ENCODE assay signal across 1 cellular context in the genomic region with DNA sequence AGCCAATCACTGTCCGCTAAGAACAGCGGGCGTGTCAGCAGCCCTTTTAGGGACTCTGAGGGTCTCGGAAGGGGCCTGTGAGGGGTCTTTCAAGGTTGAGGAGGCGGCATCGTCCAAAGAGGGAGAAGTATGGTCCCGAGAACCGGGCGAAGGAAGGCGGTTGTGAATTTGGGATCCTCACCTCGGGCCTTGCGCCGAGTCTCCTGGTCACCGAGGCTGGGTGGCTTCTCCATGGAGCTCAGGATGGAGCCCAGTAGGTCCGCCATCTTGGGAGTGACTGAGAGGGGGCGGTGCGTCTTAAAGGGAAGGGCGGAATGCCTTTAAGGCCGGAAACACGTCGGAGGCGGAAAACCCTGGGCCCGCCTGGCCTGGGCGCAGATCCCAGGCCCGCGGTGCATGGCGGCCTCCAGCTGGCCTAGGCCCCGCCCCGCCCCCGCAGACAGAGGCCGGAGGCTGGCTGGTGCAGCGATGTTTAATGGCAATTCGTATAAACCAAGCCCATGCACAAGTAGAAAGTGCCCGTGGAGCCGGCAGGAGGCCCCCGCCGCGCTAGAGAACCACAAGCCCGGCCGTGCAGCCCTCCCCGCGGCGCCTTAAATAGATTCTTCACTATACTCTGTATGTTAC.
A peak's percentile ranks its signal among the peaks of the same experiment; 100 is the strongest.
TF ChIP-seq lines count a peak whose summit lies in the region.

A gene with protein sequence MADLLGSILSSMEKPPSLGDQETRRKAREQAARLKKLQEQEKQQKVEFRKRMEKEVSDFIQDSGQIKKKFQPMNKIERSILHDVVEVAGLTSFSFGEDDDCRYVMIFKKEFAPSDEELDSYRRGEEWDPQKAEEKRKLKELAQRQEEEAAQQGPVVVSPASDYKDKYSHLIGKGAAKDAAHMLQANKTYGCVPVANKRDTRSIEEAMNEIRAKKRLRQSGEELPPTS (minus strand): TSS at position 279 of the 627 bp plus-strand sequence. CDS start 13 bp downstream, at position 266.

TF ChIP-seq in HepG2, 621 proteins besides CTCF, POLR2A, EP300 and RAD21 (continued from another document):
- TF ChIP-seq, protein P1, sequence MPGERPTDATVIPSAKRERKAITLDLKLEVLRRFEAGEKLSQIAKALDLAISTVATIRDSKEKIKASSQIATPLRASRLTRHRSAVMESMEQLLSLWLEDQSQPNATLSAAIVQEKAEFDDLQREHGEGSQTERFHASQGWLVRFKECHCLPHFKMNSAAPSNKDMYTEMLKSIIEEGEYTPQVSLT (CRISPR knock-in tag; IDR thresholded peaks at IDR 0.05; ENCODE audit: borderline replicate concordance, low read depth) = no peak
- TF ChIP-seq, protein P2, sequence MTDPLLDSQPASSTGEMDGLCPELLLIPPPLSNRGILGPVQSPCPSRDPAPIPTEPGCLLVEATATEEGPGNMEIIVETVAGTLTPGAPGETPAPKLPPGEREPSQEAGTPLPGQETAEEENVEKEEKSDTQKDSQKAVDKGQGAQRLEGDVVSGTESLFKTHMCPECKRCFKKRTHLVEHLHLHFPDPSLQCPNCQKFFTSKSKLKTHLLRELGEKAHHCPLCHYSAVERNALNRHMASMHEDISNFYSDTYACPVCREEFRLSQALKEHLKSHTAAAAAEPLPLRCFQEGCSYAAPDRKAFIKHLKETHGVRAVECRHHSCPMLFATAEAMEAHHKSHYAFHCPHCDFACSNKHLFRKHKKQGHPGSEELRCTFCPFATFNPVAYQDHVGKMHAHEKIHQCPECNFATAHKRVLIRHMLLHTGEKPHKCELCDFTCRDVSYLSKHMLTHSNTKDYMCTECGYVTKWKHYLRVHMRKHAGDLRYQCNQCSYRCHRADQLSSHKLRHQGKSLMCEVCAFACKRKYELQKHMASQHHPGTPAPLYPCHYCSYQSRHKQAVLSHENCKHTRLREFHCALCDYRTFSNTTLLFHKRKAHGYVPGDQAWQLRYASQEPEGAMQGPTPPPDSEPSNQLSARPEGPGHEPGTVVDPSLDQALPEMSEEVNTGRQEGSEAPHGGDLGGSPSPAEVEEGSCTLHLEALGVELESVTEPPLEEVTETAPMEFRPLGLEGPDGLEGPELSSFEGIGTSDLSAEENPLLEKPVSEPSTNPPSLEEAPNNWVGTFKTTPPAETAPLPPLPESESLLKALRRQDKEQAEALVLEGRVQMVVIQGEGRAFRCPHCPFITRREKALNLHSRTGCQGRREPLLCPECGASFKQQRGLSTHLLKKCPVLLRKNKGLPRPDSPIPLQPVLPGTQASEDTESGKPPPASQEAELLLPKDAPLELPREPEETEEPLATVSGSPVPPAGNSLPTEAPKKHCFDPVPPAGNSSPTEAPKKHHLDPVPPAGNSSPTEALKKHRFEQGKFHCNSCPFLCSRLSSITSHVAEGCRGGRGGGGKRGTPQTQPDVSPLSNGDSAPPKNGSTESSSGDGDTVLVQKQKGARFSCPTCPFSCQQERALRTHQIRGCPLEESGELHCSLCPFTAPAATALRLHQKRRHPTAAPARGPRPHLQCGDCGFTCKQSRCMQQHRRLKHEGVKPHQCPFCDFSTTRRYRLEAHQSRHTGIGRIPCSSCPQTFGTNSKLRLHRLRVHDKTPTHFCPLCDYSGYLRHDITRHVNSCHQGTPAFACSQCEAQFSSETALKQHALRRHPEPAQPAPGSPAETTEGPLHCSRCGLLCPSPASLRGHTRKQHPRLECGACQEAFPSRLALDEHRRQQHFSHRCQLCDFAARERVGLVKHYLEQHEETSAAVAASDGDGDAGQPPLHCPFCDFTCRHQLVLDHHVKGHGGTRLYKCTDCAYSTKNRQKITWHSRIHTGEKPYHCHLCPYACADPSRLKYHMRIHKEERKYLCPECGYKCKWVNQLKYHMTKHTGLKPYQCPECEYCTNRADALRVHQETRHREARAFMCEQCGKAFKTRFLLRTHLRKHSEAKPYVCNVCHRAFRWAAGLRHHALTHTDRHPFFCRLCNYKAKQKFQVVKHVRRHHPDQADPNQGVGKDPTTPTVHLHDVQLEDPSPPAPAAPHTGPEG (CRISPR knock-in tag; IDR thresholded peaks at IDR 0.05) = no peak
- TF ChIP-seq, protein P3, sequence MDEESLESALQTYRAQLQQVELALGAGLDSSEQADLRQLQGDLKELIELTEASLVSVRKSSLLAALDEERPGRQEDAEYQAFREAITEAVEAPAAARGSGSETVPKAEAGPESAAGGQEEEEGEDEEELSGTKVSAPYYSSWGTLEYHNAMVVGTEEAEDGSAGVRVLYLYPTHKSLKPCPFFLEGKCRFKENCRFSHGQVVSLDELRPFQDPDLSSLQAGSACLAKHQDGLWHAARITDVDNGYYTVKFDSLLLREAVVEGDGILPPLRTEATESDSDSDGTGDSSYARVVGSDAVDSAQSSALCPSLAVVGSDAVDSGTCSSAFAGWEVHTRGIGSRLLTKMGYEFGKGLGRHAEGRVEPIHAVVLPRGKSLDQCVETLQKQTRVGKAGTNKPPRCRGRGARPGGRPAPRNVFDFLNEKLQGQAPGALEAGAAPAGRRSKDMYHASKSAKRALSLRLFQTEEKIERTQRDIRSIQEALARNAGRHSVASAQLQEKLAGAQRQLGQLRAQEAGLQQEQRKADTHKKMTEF (CRISPR knock-in tag; IDR thresholded peaks at IDR 0.05) = peak; percentile 84; the same call in 1 of the 2 replicates
- TF ChIP-seq, protein P4, sequence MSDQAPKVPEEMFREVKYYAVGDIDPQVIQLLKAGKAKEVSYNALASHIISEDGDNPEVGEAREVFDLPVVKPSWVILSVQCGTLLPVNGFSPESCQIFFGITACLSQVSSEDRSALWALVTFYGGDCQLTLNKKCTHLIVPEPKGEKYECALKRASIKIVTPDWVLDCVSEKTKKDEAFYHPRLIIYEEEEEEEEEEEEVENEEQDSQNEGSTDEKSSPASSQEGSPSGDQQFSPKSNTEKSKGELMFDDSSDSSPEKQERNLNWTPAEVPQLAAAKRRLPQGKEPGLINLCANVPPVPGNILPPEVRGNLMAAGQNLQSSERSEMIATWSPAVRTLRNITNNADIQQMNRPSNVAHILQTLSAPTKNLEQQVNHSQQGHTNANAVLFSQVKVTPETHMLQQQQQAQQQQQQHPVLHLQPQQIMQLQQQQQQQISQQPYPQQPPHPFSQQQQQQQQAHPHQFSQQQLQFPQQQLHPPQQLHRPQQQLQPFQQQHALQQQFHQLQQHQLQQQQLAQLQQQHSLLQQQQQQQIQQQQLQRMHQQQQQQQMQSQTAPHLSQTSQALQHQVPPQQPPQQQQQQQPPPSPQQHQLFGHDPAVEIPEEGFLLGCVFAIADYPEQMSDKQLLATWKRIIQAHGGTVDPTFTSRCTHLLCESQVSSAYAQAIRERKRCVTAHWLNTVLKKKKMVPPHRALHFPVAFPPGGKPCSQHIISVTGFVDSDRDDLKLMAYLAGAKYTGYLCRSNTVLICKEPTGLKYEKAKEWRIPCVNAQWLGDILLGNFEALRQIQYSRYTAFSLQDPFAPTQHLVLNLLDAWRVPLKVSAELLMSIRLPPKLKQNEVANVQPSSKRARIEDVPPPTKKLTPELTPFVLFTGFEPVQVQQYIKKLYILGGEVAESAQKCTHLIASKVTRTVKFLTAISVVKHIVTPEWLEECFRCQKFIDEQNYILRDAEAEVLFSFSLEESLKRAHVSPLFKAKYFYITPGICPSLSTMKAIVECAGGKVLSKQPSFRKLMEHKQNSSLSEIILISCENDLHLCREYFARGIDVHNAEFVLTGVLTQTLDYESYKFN (CRISPR knock-in tag; conservative IDR thresholded peaks at IDR 0.05) = no peak; the same call in 1 of the 2 replicates
- peak; percentile 76; the same call in 1 of the 2 replicates for TF ChIP-seq ATF1 (CRISPR knock-in tag; IDR thresholded peaks at IDR 0.05)
- TF ChIP-seq SMAD9 (CRISPR knock-in tag; IDR thresholded peaks at IDR 0.05) = no peak
- TF ChIP-seq, protein P5, sequence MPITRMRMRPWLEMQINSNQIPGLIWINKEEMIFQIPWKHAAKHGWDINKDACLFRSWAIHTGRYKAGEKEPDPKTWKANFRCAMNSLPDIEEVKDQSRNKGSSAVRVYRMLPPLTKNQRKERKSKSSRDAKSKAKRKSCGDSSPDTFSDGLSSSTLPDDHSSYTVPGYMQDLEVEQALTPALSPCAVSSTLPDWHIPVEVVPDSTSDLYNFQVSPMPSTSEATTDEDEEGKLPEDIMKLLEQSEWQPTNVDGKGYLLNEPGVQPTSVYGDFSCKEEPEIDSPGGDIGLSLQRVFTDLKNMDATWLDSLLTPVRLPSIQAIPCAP (CRISPR knock-in tag; IDR thresholded peaks at IDR 0.05; ENCODE audit: low read depth) = no peak
- no peak for TF ChIP-seq RCOR2 (CRISPR knock-in tag; IDR thresholded peaks at IDR 0.05)
- 0 out of 2 replicates have a peak, but pooled peaks have one; percentile 35 for TF ChIP-seq NCOA1 (CRISPR knock-in tag; IDR thresholded peaks at IDR 0.05)
- TF ChIP-seq, protein P6, sequence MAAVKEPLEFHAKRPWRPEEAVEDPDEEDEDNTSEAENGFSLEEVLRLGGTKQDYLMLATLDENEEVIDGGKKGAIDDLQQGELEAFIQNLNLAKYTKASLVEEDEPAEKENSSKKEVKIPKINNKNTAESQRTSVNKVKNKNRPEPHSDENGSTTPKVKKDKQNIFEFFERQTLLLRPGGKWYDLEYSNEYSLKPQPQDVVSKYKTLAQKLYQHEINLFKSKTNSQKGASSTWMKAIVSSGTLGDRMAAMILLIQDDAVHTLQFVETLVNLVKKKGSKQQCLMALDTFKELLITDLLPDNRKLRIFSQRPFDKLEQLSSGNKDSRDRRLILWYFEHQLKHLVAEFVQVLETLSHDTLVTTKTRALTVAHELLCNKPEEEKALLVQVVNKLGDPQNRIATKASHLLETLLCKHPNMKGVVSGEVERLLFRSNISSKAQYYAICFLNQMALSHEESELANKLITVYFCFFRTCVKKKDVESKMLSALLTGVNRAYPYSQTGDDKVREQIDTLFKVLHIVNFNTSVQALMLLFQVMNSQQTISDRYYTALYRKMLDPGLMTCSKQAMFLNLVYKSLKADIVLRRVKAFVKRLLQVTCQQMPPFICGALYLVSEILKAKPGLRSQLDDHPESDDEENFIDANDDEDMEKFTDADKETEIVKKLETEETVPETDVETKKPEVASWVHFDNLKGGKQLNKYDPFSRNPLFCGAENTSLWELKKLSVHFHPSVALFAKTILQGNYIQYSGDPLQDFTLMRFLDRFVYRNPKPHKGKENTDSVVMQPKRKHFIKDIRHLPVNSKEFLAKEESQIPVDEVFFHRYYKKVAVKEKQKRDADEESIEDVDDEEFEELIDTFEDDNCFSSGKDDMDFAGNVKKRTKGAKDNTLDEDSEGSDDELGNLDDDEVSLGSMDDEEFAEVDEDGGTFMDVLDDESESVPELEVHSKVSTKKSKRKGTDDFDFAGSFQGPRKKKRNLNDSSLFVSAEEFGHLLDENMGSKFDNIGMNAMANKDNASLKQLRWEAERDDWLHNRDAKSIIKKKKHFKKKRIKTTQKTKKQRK (IDR thresholded peaks at IDR 0.05; ENCODE audit: low read length) = no peak
- peak; percentile 18 to 82; a peak in 2 of 4 replicates for TF ChIP-seq KLF16 (CRISPR knock-in tag; IDR thresholded peaks at IDR 0.05)
- no peak for TF ChIP-seq ARNT (IDR thresholded peaks at IDR 0.05)
- TF ChIP-seq JUN (CRISPR knock-in tag; IDR thresholded peaks at IDR 0.05) = no peak
- no peak for TF ChIP-seq NBN (conservative IDR thresholded peaks at IDR 0.05)
- TF ChIP-seq, protein P7, sequence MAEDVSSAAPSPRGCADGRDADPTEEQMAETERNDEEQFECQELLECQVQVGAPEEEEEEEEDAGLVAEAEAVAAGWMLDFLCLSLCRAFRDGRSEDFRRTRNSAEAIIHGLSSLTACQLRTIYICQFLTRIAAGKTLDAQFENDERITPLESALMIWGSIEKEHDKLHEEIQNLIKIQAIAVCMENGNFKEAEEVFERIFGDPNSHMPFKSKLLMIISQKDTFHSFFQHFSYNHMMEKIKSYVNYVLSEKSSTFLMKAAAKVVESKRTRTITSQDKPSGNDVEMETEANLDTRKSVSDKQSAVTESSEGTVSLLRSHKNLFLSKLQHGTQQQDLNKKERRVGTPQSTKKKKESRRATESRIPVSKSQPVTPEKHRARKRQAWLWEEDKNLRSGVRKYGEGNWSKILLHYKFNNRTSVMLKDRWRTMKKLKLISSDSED (CRISPR knock-in tag; IDR thresholded peaks at IDR 0.05) = peak; percentile 79; the same call in 1 of the 2 replicates
- 0 out of 2 replicates have a peak, but pooled peaks have one; percentile 11 for TF ChIP-seq HNRNPL (IDR thresholded peaks at IDR 0.05; ENCODE audit: low read depth, low read length)
- peak; percentile 87; the same call in 1 of the 2 replicates for TF ChIP-seq FIP1L1 (IDR thresholded peaks at IDR 0.05; ENCODE audit: borderline replicate concordance, insufficient read depth, low read depth, low read length)
- TF ChIP-seq GATAD2A (CRISPR knock-in tag; IDR thresholded peaks at IDR 0.05) = no peak
- TF ChIP-seq RXRB (CRISPR knock-in tag; IDR thresholded peaks at IDR 0.05; ENCODE audit: borderline replicate concordance) = peak; percentile 65
- no peak for TF ChIP-seq ZNF841 (CRISPR knock-in tag; IDR thresholded peaks at IDR 0.05; ENCODE audit: borderline replicate concordance)
- no peak; the same call in none of the 2 replicates for TF ChIP-seq ZNF33B (CRISPR knock-in tag; IDR thresholded peaks at IDR 0.05)
- peak; percentile 36; the same call in 1 of the 2 replicates for TF ChIP-seq ZNF205 (CRISPR knock-in tag; IDR thresholded peaks at IDR 0.05)
- no peak for TF ChIP-seq EZH2 (conservative IDR thresholded peaks at IDR 0.05; ENCODE audit: low read depth, low read length)
- TF ChIP-seq EHMT2 (IDR thresholded peaks at IDR 0.05; ENCODE audit: borderline replicate concordance, low read depth, low read length) = no peak
- TF ChIP-seq MAFF (IDR thresholded peaks at IDR 0.05; ENCODE audit: low read depth, low read length) = no peak
